8 cellular contexts compared by ENCODE assay signal in genomic region chrX:73944582-73944947, GRCh38.
DNase-seq lines count a peak whose midpoint lies in the region; ATAC-seq, FAIRE-seq and TF ChIP-seq lines count a peak whose summit lies in the region.

No MANE protein-coding gene starts in this region.

- ATAC-seq in CD4-positive, alpha-beta T cell (ENCODE audit: poor library complexity) = peak; percentile 8
- ATAC-seq in HG03159 (IDR thresholded peaks at IDR 0.05; ENCODE audit: unreplicated experiment) = peak; percentile 9
- 0 out of 3 replicates have a peak, but pooled peaks have one; percentile 12 for ATAC-seq in HepG2
- ATAC-seq in upper lobe of left lung (ENCODE audit: low FRiP score in 2 of 2) = peak in 1 of 2 donors; percentile 35

- TF ChIP-seq RAD21 in HepG2 (CRISPR knock-in tag; IDR thresholded peaks at IDR 0.05) = no peak

- POLR2A ChIA-PET in CD4-positive, alpha-beta T cell (lab: Charles Lee) = interaction anchor here (0.7 to 1.1 kb wide), 4 partner anchors 25 to 730 kb away, joined by 3 to 4 read pairs (median 4); partner anchors contain the start of gene NAP1L2
- POLR2A ChIA-PET in HepG2 (lab: Yijun Ruan, JAX) = no interaction called here

- no peaks in the 10 kb centered on the region for H3K36me3 ChIP-seq in HepG2 (replicated peaks in 1 of 2; ENCODE audit: control insufficient read depth in 1 of 2, insufficient read depth in 2 of 2, low read length in 2 of 2)
- peaks cover 0 to 26% (median 1%) of the 10 kb centered on the region in 4 donors for H3K36me3 ChIP-seq in upper lobe of left lung

- H3K9me3 ChIP-seq in CD4-positive, alpha-beta T cell (ENCODE audit: control insufficient read depth, low read length) = no peaks in the 10 kb centered on the region
- H3K9me3 ChIP-seq in HepG2 (ENCODE audit: low read length) = no peaks in the 10 kb centered on the region
- no peaks in the 10 kb centered on the region for H3K9me3 ChIP-seq in upper lobe of left lung

- H3K27me3 ChIP-seq in CD4-positive, alpha-beta T cell (ENCODE audit: control insufficient read depth, insufficient read depth, low read length) = no peaks in the 10 kb centered on the region
- H3K27me3 ChIP-seq in HepG2 (ENCODE audit: control insufficient read depth in 1 of 2, insufficient read depth in 2 of 2, low read length in 2 of 2) = no peaks in the 10 kb centered on the region; a peak in 1 of 5 replicates
- no peaks in the 10 kb centered on the region for H3K27me3 ChIP-seq in upper lobe of left lung

- no peak for FAIRE-seq in HepG2 (lab: Jason Lieb, UNC)

- H3K27me3 Mint-ChIP-seq in CD4-positive, alpha-beta T cell = no peaks in the 10 kb centered on the region

- TSS peak; percentile 64 for BruUV-seq in HepG2 (replicated peaks; lab: Mats Ljungman, UMichigan)

- peak overlapping the region; percentile 82 for H3K4me3 ChIP-seq in astrocyte of the cerebellum (ENCODE audit: low read depth, low read length)
- H3K4me3 ChIP-seq in HepG2 (replicated peaks in 1 of 3; ENCODE audit: insufficient read depth in 1 of 3, low read depth in 2 of 3, low read length in 3 of 3) = peak overlapping the region; percentile 80 to 89 (median 85)
- peak overlapping the region; percentile 36 to 75 (median 68) for H3K4me3 ChIP-seq in upper lobe of left lung

- H3K27ac ChIP-seq in CD4-positive, alpha-beta T cell (ENCODE audit: low read depth, low read length) = peak overlapping the region; percentile 78
- H3K27ac ChIP-seq in HepG2 (ENCODE audit: extremely low read length, insufficient read depth, low read length) (peak overlapping the region; percentile 96), upper lobe of left lung (peak overlapping the region; percentile 78 to 88 (median 84))

- H3K4me1 ChIP-seq in HepG2 (ENCODE audit: insufficient read depth, low read length) (peaks cover 12% of the 10 kb centered on the region; the same call in 1 of the 2 replicates), upper lobe of left lung (peaks cover 0 to 28% (median 8%) of the 10 kb centered on the region in 4 donors)

- TF ChIP-seq EP300 in HepG2 (IDR thresholded peaks at IDR 0.05; ENCODE audit: low read depth in 2 of 2, low read length in 2 of 2) (no peak), HepG2 (CRISPR knock-in tag; IDR thresholded peaks at IDR 0.05; ENCODE audit: borderline replicate concordance) (no peak), upper lobe of left lung (IDR thresholded peaks at IDR 0.05) (no peak)

- H3K4me3 Mint-ChIP-seq in CD4-positive, alpha-beta T cell = peak overlapping the region; percentile 88

- CTCF ChIA-PET in CD4-positive, alpha-beta T cell (lab: Charles Lee) = interaction anchor here (1.0 to 1.2 kb wide), 3 partner anchors 71 to 1667 kb away, joined by 3 to 4 read pairs (median 4); partner anchors contain the start of gene RPS4X
- CTCF ChIA-PET in HepG2 (lab: Yijun Ruan, JAX; ENCODE audit: low intra/inter-chr PET ratio, low total read pairs) = no interaction called here

- peaks cover 39% of the 10 kb centered on the region for H3K36me3 Mint-ChIP-seq in CD4-positive, alpha-beta T cell (ENCODE audit: low read depth)

- H4K20me1 ChIP-seq in HepG2 (ENCODE audit: insufficient read depth, low read length) = no peaks in the 10 kb centered on the region

- no peaks in the 10 kb centered on the region for H3K9me3 Mint-ChIP-seq in CD4-positive, alpha-beta T cell

- WGBS in HepG2 (ENCODE audit: low lambda C conversion rate) = 0% methylated on average over 8 of the region's 8 CpGs
- WGBS in upper lobe of left lung, 2 donors = 0% methylated on average over 8 of the region's 8 CpGs

- peak overlapping the region; percentile 95 for H3K9ac ChIP-seq in HepG2 (ENCODE audit: insufficient read depth, low read depth, low read length)

- TF ChIP-seq POLR2A in HepG2 (IDR thresholded peaks at IDR 0.05; ENCODE audit: insufficient read depth in 1 of 2, low read depth in 2 of 2, low read length in 2 of 2) (no peak), upper lobe of left lung (IDR thresholded peaks at IDR 0.05) (no peak)

- H3K27ac Mint-ChIP-seq in CD4-positive, alpha-beta T cell = peak overlapping the region; percentile 96

- peaks cover 29% of the 10 kb centered on the region for H3K4me1 Mint-ChIP-seq in CD4-positive, alpha-beta T cell (ENCODE audit: low read depth)

- H2AFZ ChIP-seq in HepG2 (ENCODE audit: low read length) = no peak overlapping the region

- no peak for TF ChIP-seq CTCF in CD4-positive, alpha-beta T cell (IDR thresholded peaks at IDR 0.05)
- TF ChIP-seq CTCF in astrocyte of the cerebellum (IDR thresholded peaks at IDR 0.05; ENCODE audit: low read depth, low read length, missing control alignments) (no peak), HepG2 (CRISPR knock-in tag; IDR thresholded peaks at IDR 0.05) (no peak), upper lobe of left lung (IDR thresholded peaks at IDR 0.05) (no peak)

- DNase-seq in CD4-positive, alpha-beta T cell = no peak
- no peak for DNase-seq in astrocyte of the cerebellum (ENCODE audit: low read depth)
- no peak for DNase-seq in HepG2 (ENCODE audit: low spot score)
- no peak for DNase-seq in upper lobe of left lung
- DNase-seq in activated effector memory CD4-positive, alpha-beta T cell treated with Interleukin-2 at 50 U/mL for 16 hours = no peak
- no peak for DNase-seq in cortex of kidney (lab: John Stamatoyannopoulos, UW)
- no peak for DNase-seq in effector CD4-positive, alpha-beta T cell

- intact Hi-C loops in CD4-positive, alpha-beta T cell (cut with DNase I, micrococcal nuclease) = loop anchor here (2.0 to 10.0 kb wide), 5 partner anchors 32 to 1760 kb away; partner anchors contain the start of genes PIN4 (in 1 of the 2) and UPRT (in 1 of the 2)
- intact Hi-C loops in HepG2 (cut with micrococcal nuclease; ENCODE audit: unreplicated experiment) = loop anchor here (2.0 kb wide), 1 partner anchor 42 kb away; no protein-coding TSS in a partner anchor

- peak overlapping the region; percentile 66 for H3K4me2 ChIP-seq in HepG2 (ENCODE audit: low read depth, low read length)

- in situ Hi-C loops in astrocyte of the cerebellum (cut with HindIII; ENCODE audit: low sequenced_read_pairs) (no loop called here), HepG2 (cut with HindIII; ENCODE audit: extremely low pct_ligation_motif_present, low pct_unique_long_range_greater_than_20kb) (no loop called here)

- H3K79me2 ChIP-seq in HepG2 (ENCODE audit: insufficient read depth, low read length) = peaks cover 39% of the 10 kb centered on the region

TF ChIP-seq in HepG2, 621 proteins besides CTCF, POLR2A, EP300 and RAD21:
- TF ChIP-seq MIXL1 (CRISPR knock-in tag; IDR thresholded peaks at IDR 0.05) = no peak
